In genomic region chr14:38199076-38199475, GRCh38 we compare ENCODE assay signal across 1 cellular context.
TF ChIP-seq lines count a peak whose summit lies in the region.

No MANE protein-coding gene starts in this region.

TF ChIP-seq in HepG2, 621 proteins besides CTCF, POLR2A, EP300 and RAD21:
- TF ChIP-seq ZNF790 (CRISPR knock-in tag; IDR thresholded peaks at IDR 0.05; ENCODE audit: borderline replicate concordance), result no peak
TF ChIP-seq in HepG2: peak in this region for 0.
